Comparison of ENCODE assay signal across 1 cellular context in the genomic region with DNA sequence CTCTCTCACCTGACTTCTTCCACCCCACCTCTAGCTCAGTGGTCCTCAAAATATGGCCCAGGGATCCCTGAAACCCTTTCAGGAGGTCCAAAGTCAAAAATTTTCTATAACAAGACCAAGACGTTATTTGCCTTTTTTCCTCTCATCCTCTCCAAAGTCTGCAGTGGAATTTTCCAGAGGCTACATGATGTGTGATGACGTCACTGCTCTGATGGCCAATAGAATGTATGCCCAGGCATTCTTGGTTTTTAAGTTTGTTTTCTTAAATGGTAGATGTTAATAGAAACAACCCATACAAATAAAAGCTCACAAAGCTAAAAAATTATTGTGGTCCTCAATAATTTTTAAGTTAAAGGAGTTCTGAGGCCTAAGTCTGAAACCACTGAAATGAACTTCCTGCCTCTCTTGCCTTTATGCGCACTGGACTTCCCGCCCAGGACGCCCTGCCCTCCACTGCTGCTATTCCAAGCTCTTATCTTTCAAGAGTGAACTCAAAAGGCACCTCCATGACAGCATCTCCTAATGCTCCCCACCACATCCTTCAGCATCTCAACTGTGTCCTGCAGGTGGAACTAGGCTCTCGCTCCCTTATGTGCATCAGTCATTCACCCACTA.
TF ChIP-seq lines count a peak whose summit lies in the region.

No MANE protein-coding gene starts in this region.

TF ChIP-seq in GM23338, 12 proteins besides CTCF, POLR2A, EP300 and RAD21:
- TF ChIP-seq EZH2phosphoT487 (IDR thresholded peaks at IDR 0.05; ENCODE audit: unreplicated experiment) = no peak
- TF ChIP-seq CREB1 (CRISPR knock-in tag; IDR thresholded peaks at IDR 0.05; ENCODE audit: low read depth) = no peak
- TF ChIP-seq ZNF114 (CRISPR knock-in tag; IDR thresholded peaks at IDR 0.05) = no peak
- no peak for TF ChIP-seq POLR2AphosphoS5 (IDR thresholded peaks at IDR 0.05; ENCODE audit: low read depth)
- TF ChIP-seq, protein P1, sequence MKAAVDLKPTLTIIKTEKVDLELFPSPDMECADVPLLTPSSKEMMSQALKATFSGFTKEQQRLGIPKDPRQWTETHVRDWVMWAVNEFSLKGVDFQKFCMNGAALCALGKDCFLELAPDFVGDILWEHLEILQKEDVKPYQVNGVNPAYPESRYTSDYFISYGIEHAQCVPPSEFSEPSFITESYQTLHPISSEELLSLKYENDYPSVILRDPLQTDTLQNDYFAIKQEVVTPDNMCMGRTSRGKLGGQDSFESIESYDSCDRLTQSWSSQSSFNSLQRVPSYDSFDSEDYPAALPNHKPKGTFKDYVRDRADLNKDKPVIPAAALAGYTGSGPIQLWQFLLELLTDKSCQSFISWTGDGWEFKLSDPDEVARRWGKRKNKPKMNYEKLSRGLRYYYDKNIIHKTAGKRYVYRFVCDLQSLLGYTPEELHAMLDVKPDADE (IDR thresholded peaks at IDR 0.05) = no peak
- TF ChIP-seq NANOG (IDR thresholded peaks at IDR 0.05; ENCODE audit: borderline replicate concordance) = no peak
- TF ChIP-seq JUNB (IDR thresholded peaks at IDR 0.05; ENCODE audit: unreplicated experiment) = no peak
- TF ChIP-seq, protein P2, sequence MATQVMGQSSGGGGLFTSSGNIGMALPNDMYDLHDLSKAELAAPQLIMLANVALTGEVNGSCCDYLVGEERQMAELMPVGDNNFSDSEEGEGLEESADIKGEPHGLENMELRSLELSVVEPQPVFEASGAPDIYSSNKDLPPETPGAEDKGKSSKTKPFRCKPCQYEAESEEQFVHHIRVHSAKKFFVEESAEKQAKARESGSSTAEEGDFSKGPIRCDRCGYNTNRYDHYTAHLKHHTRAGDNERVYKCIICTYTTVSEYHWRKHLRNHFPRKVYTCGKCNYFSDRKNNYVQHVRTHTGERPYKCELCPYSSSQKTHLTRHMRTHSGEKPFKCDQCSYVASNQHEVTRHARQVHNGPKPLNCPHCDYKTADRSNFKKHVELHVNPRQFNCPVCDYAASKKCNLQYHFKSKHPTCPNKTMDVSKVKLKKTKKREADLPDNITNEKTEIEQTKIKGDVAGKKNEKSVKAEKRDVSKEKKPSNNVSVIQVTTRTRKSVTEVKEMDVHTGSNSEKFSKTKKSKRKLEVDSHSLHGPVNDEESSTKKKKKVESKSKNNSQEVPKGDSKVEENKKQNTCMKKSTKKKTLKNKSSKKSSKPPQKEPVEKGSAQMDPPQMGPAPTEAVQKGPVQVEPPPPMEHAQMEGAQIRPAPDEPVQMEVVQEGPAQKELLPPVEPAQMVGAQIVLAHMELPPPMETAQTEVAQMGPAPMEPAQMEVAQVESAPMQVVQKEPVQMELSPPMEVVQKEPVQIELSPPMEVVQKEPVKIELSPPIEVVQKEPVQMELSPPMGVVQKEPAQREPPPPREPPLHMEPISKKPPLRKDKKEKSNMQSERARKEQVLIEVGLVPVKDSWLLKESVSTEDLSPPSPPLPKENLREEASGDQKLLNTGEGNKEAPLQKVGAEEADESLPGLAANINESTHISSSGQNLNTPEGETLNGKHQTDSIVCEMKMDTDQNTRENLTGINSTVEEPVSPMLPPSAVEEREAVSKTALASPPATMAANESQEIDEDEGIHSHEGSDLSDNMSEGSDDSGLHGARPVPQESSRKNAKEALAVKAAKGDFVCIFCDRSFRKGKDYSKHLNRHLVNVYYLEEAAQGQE (IDR thresholded peaks at IDR 0.05; ENCODE audit: unreplicated experiment) = no peak
- TF ChIP-seq ZNF331 (CRISPR knock-in tag; IDR thresholded peaks at IDR 0.05; ENCODE audit: low read depth) = no peak
- TF ChIP-seq, protein P3, sequence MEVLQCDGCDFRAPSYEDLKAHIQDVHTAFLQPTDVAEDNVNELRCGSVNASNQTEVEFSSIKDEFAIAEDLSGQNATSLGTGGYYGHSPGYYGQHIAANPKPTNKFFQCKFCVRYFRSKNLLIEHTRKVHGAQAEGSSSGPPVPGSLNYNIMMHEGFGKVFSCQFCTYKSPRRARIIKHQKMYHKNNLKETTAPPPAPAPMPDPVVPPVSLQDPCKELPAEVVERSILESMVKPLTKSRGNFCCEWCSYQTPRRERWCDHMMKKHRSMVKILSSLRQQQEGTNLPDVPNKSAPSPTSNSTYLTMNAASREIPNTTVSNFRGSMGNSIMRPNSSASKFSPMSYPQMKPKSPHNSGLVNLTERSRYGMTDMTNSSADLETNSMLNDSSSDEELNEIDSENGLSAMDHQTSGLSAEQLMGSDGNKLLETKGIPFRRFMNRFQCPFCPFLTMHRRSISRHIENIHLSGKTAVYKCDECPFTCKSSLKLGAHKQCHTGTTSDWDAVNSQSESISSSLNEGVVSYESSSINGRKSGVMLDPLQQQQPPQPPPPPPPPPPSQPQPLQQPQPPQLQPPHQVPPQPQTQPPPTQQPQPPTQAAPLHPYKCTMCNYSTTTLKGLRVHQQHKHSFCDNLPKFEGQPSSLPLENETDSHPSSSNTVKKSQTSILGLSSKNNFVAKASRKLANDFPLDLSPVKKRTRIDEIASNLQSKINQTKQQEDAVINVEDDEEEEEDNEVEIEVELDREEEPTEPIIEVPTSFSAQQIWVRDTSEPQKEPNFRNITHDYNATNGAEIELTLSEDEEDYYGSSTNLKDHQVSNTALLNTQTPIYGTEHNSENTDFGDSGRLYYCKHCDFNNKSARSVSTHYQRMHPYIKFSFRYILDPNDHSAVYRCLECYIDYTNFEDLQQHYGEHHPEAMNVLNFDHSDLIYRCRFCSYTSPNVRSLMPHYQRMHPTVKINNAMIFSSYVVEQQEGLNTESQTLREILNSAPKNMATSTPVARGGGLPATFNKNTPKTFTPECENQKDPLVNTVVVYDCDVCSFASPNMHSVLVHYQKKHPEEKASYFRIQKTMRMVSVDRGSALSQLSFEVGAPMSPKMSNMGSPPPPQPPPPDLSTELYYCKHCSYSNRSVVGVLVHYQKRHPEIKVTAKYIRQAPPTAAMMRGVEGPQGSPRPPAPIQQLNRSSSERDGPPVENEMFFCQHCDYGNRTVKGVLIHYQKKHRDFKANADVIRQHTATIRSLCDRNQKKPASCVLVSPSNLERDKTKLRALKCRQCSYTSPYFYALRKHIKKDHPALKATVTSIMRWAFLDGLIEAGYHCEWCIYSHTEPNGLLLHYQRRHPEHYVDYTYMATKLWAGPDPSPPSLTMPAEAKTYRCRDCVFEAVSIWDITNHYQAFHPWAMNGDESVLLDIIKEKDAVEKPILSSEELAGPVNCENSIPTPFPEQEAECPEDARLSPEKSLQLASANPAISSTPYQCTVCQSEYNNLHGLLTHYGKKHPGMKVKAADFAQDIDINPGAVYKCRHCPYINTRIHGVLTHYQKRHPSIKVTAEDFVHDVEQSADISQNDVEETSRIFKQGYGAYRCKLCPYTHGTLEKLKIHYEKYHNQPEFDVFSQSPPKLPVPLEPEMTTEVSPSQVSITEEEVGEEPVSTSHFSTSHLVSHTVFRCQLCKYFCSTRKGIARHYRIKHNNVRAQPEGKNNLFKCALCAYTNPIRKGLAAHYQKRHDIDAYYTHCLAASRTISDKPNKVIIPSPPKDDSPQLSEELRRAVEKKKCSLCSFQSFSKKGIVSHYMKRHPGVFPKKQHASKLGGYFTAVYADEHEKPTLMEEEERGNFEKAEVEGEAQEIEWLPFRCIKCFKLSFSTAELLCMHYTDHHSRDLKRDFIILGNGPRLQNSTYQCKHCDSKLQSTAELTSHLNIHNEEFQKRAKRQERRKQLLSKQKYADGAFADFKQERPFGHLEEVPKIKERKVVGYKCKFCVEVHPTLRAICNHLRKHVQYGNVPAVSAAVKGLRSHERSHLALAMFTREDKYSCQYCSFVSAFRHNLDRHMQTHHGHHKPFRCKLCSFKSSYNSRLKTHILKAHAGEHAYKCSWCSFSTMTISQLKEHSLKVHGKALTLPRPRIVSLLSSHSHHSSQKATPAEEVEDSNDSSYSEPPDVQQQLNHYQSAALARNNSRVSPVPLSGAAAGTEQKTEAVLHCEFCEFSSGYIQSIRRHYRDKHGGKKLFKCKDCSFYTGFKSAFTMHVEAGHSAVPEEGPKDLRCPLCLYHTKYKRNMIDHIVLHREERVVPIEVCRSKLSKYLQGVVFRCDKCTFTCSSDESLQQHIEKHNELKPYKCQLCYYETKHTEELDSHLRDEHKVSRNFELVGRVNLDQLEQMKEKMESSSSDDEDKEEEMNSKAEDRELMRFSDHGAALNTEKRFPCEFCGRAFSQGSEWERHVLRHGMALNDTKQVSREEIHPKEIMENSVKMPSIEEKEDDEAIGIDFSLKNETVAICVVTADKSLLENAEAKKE (CRISPR knock-in tag; IDR thresholded peaks at IDR 0.05) = no peak
- no peak for TF ChIP-seq STAT1 (IDR thresholded peaks at IDR 0.05; ENCODE audit: unreplicated experiment)
- no peak for TF ChIP-seq EZH2 (IDR thresholded peaks at IDR 0.05; ENCODE audit: low read depth, unreplicated experiment)
TF ChIP-seq in GM23338: peak in this region for 0.
